In the genomic region with DNA sequence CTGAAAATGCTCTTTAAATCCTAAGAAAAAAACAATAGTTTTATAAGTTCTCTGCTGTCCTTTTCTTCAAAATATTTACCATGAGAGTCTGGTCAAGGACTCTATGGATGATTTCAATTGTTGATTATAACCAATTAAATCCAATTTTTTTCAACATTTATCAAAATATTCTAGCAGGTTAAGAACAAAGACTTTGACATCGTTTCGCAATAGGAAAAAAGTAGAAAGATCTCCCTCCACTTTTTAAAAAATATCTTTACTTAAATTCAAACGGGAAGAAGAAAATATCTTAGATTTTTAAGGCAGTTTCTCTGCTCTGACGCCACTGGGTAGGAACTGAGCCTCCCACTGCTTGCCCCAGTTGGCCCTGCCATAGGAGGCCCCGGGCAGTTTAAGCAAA, we compare ENCODE assay signal across 26 cellular contexts. TPM values are rescaled to one million over a fixed set of nuclear protein-coding genes. Genes with fewer than 3 reads are reported as not detected.
"Had no signal": no experiment of that assay in that cellular context is flagged by ENCODE, and none has a peak within 500 bp of the region (broad histone marks: within the 10 kb centered on the region; RNA-seq: fewer than 3 reads in every experiment).

No MANE protein-coding gene starts in this region.

- H3K27me3 ChIP-seq: left lung, neural progenitor cell, ovary, sigmoid colon, spleen, suprapubic skin had no signal

- H3K4me3 ChIP-seq: left lung, lower lobe of right lung, neural progenitor cell, ovary, sigmoid colon, spleen, suprapubic skin, thoracic aorta, tibial artery had no signal

- DNase-seq: head of caudate nucleus; hypothalamus; immature natural killer cell; kidney; left colon; left lung; lower lobe of right lung; mammary epithelial cell; mesenchymal stem cell; naive B cell; natural killer cell; nephron progenitor cell; ovary; right cardiac atrium; sigmoid colon; small intestine; spleen; stimulated activated CD4-positive, alpha-beta T cell treated with anti-CD3 and anti-CD28 coated beads, Interleukin-4, amount 100 ng/mL, for 24 hours; stimulated activated naive CD4-positive, alpha-beta T cell; tibial artery; trophoblast cell had no signal

- FAIRE-seq: islet of Langerhans, kidney, small intestine had no signal

- H3K36me3 ChIP-seq: left lung, lower lobe of right lung, neural progenitor cell, ovary, sigmoid colon, spleen, suprapubic skin, thoracic aorta, tibial artery had no signal

- H3K9ac ChIP-seq: neural progenitor cell had no signal

- H3K4me1 ChIP-seq: left lung, lower lobe of right lung, neural progenitor cell, sigmoid colon, tibial artery had no signal

- H3K4me2 ChIP-seq: neural progenitor cell had no signal

- H2AFZ ChIP-seq: neural progenitor cell had no signal

- ATAC-seq: left colon; left lung; lower lobe of right lung; natural killer cell; right cardiac atrium; stimulated activated effector memory CD8-positive, alpha-beta T cell treated with anti-CD3 and anti-CD28 coated beads, Interleukin-12 subunit alpha, Interleukin-12 subunit beta, amount 100 ng/mL, for 72 hours had no signal

- H3K27ac ChIP-seq: left lung, lower lobe of right lung, neural progenitor cell, ovary, sigmoid colon, suprapubic skin, thoracic aorta, tibial artery had no signal

- H3K9me3 ChIP-seq: left lung, lower lobe of right lung, ovary, sigmoid colon, spleen, suprapubic skin, thoracic aorta, tibial artery had no signal

RNA-seq across cellular contexts. Expression of a gene that starts 55.0 kb away (rescaled TPM):
- total RNA-seq: natural killer cell had no signal
